In genomic region chr22:32587449-32587848, GRCh38 we compare ENCODE assay signal across 21 cellular contexts.
DNase-seq lines count a peak whose midpoint lies in the region; ATAC-seq and TF ChIP-seq lines count a peak whose summit lies in the region.
"Had no signal": no experiment of that assay in that cellular context is flagged by ENCODE, and none has a peak within 500 bp of the region (broad histone marks: within the 10 kb centered on the region; RNA-seq: fewer than 3 reads in every experiment).

No MANE protein-coding gene starts in this region.

- H3K27ac Mint-ChIP-seq in nephron progenitor cell = peak overlapping the region; percentile 54
- H3K27ac Mint-ChIP-seq: CD8-positive, alpha-beta memory T cell; HFFc6; memory B cell; naive thymus-derived CD4-positive, alpha-beta T cell had no signal

- H3K27me3 Mint-ChIP-seq in nephron progenitor cell (ENCODE audit: low read depth, poor library complexity) = no peaks in the 10 kb centered on the region

- DNase-seq in M059J (ENCODE audit: low read depth) (peak; percentile 77), coronary artery (ENCODE audit: low spot score) (peak; percentile 78), nephron progenitor cell (no peak), stromal cell of bone marrow (ENCODE audit: low read depth) (peak; percentile 73), NK-92 (lab: John Stamatoyannopoulos, UW; ENCODE audit: unreplicated experiment) (no peak), AG08395 (ENCODE audit: low spot score) (no peak)
- no peak for DNase-seq in stimulated activated naive CD4-positive, alpha-beta T cell treated with Interleukin-2 at 50 U/mL for 16 hours (lab: John Stamatoyannopoulos, UW)
- DNase-seq: activated CD4-positive, alpha-beta T cell treated with anti-CD3 and anti-CD28 coated beads for 4 hours; activated CD8-positive, alpha-beta memory T cell treated with anti-CD3 and anti-CD28 coated beads, Interleukin-2, amount 50 U/mL, for 4 hours; activated gamma-delta T cell treated with Interleukin-2 at 50 U/mL for 16 hours; CD8-positive, alpha-beta memory T cell; DND-41; HFFc6; hippocampal formation; naive thymus-derived CD4-positive, alpha-beta T cell; NCI-H345; NK-92 treated with Interleukin-12 subunit alpha and Interleukin-12 subunit beta, amount 100 ng/mL, for 24 hours had no signal

- TF ChIP-seq CTCF in coronary artery (IDR thresholded peaks at IDR 0.05) (no peak), nephron progenitor cell (IDR thresholded peaks at IDR 0.05) (no peak)

- no peak overlapping the region for H3K4me3 ChIP-seq in coronary artery
- H3K4me3 ChIP-seq: prostate gland, thoracic aorta had no signal

- H3K4me1 Mint-ChIP-seq in nephron progenitor cell = no peaks in the 10 kb centered on the region
- H3K4me1 Mint-ChIP-seq: CD8-positive, alpha-beta memory T cell; memory B cell; naive thymus-derived CD4-positive, alpha-beta T cell had no signal

- H3K4me3 Mint-ChIP-seq in nephron progenitor cell = no peak overlapping the region
- H3K4me3 Mint-ChIP-seq: CD8-positive, alpha-beta memory T cell; HFFc6; memory B cell; naive thymus-derived CD4-positive, alpha-beta T cell had no signal

- no peak for ATAC-seq in GM18858 (IDR thresholded peaks at IDR 0.05; ENCODE audit: unreplicated experiment)
- ATAC-seq: naive thymus-derived CD4-positive, alpha-beta T cell had no signal

- peak overlapping the region in 1 of 2 donors; percentile 54 for H3K27ac ChIP-seq in coronary artery
- H3K27ac ChIP-seq: prostate gland, thoracic aorta had no signal

- peaks cover 21% of the 10 kb centered on the region for H3K9me3 Mint-ChIP-seq in nephron progenitor cell

- no peaks in the 10 kb centered on the region for H3K36me3 Mint-ChIP-seq in nephron progenitor cell (ENCODE audit: low read depth)
- H3K36me3 Mint-ChIP-seq: CD8-positive, alpha-beta memory T cell; memory B cell; naive thymus-derived CD4-positive, alpha-beta T cell had no signal

Comparison
In these comparisons a context has a peak if more than half of its experiments do, and no peak if none do; other contexts are left out.
1. DNase-seq: peak in M059J (single experiment), coronary artery (single experiment) and stromal cell of bone marrow (single experiment); none in nephron progenitor cell (single experiment), stimulated activated naive CD4-positive, alpha-beta T cell treated with Interleukin-2 at 50 U/mL for 16 hours (single experiment), NK-92 (single experiment) and AG08395 (single experiment).